Comparison of ENCODE assay signal across 35 cellular contexts in the genomic region with DNA sequence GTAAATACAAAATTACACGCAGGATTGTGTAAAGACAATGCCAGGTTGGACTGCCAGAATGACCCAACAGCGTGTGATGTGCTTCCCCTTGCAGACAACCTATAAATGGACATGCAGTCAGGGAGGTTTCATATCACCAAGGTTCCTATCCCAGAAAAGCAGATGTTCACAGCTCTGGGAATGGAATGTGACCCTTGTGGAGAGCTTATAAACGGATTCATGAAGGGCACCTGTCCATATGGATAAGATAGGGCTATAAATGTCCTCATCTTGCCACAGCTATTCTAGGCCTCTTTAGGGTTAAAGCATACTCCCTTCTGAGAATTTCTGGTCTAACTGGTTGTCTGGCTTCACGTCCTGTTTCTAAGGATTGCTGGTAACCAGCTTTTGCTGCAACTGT.
"Had no signal": no experiment of that assay in that cellular context is flagged by ENCODE, and none has a peak within 500 bp of the region (broad histone marks: within the 10 kb centered on the region; RNA-seq: fewer than 3 reads in every experiment).

No MANE protein-coding gene starts in this region.

- H3K27ac ChIP-seq: brain microvascular endothelial cell, cardiac muscle cell, Peyer's patch, WERI-Rb-1 had no signal

- DNase-seq: activated CD4-positive, alpha-beta T cell treated with anti-CD3 and anti-CD28 coated beads, Interleukin-2, amount 10 ng/mL, durations not matched to agents 24 days and 14 days; activated CD4-positive, alpha-beta T cell treated with anti-CD3 and anti-CD28 coated beads, Interleukin-2, amount 50 U/mL, for 4 hours; activated CD4-positive, CD25-positive, alpha-beta regulatory T cell; activated CD8-positive, alpha-beta T cell treated with anti-CD3 and anti-CD28 coated beads for 36 hours; activated effector memory CD4-positive, alpha-beta T cell treated with anti-CD3 and anti-CD28 coated beads, Interleukin-2, amount 50 U/mL, for 16 hours; activated naive CD4-positive, alpha-beta T cell; activated naive CD4-positive, alpha-beta T cell treated with anti-CD3 and anti-CD28 coated beads, Interleukin-2, amount 50 U/mL, for 16 hours; activated naive CD8-positive, alpha-beta T cell treated with anti-CD3 and anti-CD28 coated beads for 36 hours; activated T-cell treated with anti-CD3 and anti-CD28 coated beads, Interleukin-2, amount 50 U/mL, for 1 hour; activated T-cell treated with anti-CD3 and anti-CD28 coated beads, Interleukin-2, amount 50 U/mL, for 72 hours; amniotic stem cell; aorta; brain microvascular endothelial cell; MG63; NCI-H1048; NCI-H1105 treated with DMSO at 0.1 percent for 48 hours; NCI-H1436; NCI-H1694; NCI-H1930; NCI-H2081 treated with DMSO at 0.1 percent for 48 hours; NCI-H510A; NCI-H748 treated with DMSO at 0.1 percent for 48 hours; NK-92 treated with Interleukin-12 subunit alpha and Interleukin-12 subunit beta, amount 100 ng/mL, for 24 hours; PC-3; Peyer's patch; RPMI8226; SIG-M5; T-helper 1 cell; T-helper 2 cell; T-helper 9 cell; WERI-Rb-1 had no signal

- H3K4me3 ChIP-seq: cardiac muscle cell, K562, MG63, Peyer's patch had no signal

- H3K4me1 ChIP-seq: Peyer's patch had no signal

- FAIRE-seq: K562 had no signal

- H3K36me3 ChIP-seq: brain microvascular endothelial cell, cardiac muscle cell, MG63, Peyer's patch, WERI-Rb-1 had no signal

- H3K9me3 ChIP-seq: MG63, Peyer's patch had no signal

- ATAC-seq: activated CD8-positive, alpha-beta T cell treated with anti-CD3 and anti-CD28 coated beads for 36 hours; activated T-cell treated with anti-CD3 and anti-CD28 coated beads, Interleukin-2, amount 50 U/mL, for 72 hours; activated T-helper 17 cell treated with anti-CD3 and anti-CD28 coated beads, Interleukin-2, amount 50 U/mL, for 72 hours; K562; PC-3; SK-N-SH treated with all-trans-retinoic acid at 6 μM for 48 hours had no signal

- H3K27me3 ChIP-seq: brain microvascular endothelial cell, cardiac muscle cell, MG63, Peyer's patch had no signal
